Comparison of ENCODE assay signal across 25 cellular contexts in the genomic region with DNA sequence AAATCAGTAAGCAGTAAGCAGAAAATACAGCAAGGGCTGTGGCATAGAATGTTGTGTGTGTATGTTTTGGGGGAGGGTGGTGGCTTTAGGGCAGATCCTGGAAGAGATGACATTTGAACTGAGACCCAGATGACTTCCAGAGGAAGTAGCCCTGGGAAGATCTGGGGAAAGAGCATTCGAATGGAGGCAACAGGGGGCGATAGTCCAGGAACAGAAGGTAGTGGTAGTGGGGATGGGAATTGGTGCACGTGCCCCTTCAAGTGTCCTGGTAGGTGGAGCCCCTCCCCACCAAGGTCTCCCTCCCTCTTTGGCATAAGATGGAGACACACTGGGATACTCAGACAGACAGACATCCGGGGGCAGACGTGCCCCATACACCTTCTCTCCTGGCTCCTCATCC. TPM values are rescaled to one million over a fixed set of nuclear protein-coding genes. Genes with fewer than 3 reads are reported as not detected.
"Had no signal": no experiment of that assay in that cellular context is flagged by ENCODE, and none has a peak within 500 bp of the region (broad histone marks: within the 10 kb centered on the region; RNA-seq: fewer than 3 reads in every experiment).

No MANE protein-coding gene starts in this region.

- H3K4me2 ChIP-seq: smooth muscle cell had no signal

- FAIRE-seq: frontal cortex, keratinocyte, pancreas, TTC549 had no signal

- H3K27ac Mint-ChIP-seq: activated CD8-positive, alpha-beta T cell treated with anti-CD3 and anti-CD28 coated beads for 36 hours; activated naive CD4-positive, alpha-beta T cell treated with anti-CD3 and anti-CD28 coated beads for 36 hours; brain; natural killer cell; T-helper 2 cell treated with Interferon-gamma antibody and Interleukin-4, amounts not matched to agents 5 μg/mL and 100 μg/mL, for 36 hours; type B pancreatic cell; WTC11 had no signal

- H3K27ac ChIP-seq: lower lobe of right lung, neutrophil, pancreas, stomach, testis had no signal

- H3K4me3 Mint-ChIP-seq: activated CD8-positive, alpha-beta T cell treated with anti-CD3 and anti-CD28 coated beads for 36 hours; activated naive CD4-positive, alpha-beta T cell treated with anti-CD3 and anti-CD28 coated beads for 36 hours; brain; natural killer cell; T-helper 2 cell treated with Interferon-gamma antibody and Interleukin-4, amounts not matched to agents 5 μg/mL and 100 μg/mL, for 36 hours; type B pancreatic cell; WTC11 had no signal

- H3K36me3 ChIP-seq: lower lobe of right lung, neutrophil, pancreas, stomach had no signal

- DNase-seq: activated CD4-positive, alpha-beta T cell treated with anti-CD3 and anti-CD28 coated beads for 4 hours; activated CD8-positive, alpha-beta T cell treated with anti-CD3 and anti-CD28 coated beads for 36 hours; activated naive CD4-positive, alpha-beta T cell treated with anti-CD3 and anti-CD28 coated beads for 36 hours; activated T-cell treated with anti-CD3 and anti-CD28 coated beads, Interleukin-2, amount 50 U/mL, for 1 hour; anterior cingulate cortex; erythroblast; hypothalamus; lower lobe of right lung; natural killer cell; pancreas; stimulated activated CD4-positive, alpha-beta T cell treated with anti-CD3 and anti-CD28 coated beads, Interleukin-4, amount 100 ng/mL, for 1 hour; stomach; testis had no signal

- H3K27me3 ChIP-seq: testis had no signal

- H3K36me3 Mint-ChIP-seq: brain, natural killer cell, type B pancreatic cell, WTC11 had no signal

- H3K9me3 Mint-ChIP-seq: activated CD8-positive, alpha-beta T cell treated with anti-CD3 and anti-CD28 coated beads for 36 hours; activated naive CD4-positive, alpha-beta T cell treated with anti-CD3 and anti-CD28 coated beads for 36 hours; natural killer cell; T-helper 2 cell treated with Interferon-gamma antibody and Interleukin-4, amounts not matched to agents 5 μg/mL and 100 μg/mL, for 36 hours; type B pancreatic cell; WTC11 had no signal

- ATAC-seq: activated CD8-positive, alpha-beta T cell treated with anti-CD3 and anti-CD28 coated beads for 36 hours; lower lobe of right lung; natural killer cell; pancreas; sciatic nerve; WTC11 had no signal

- H3K9me3 ChIP-seq: lower lobe of right lung, neutrophil, pancreas, stomach, testis had no signal

- H3K4me3 ChIP-seq: lower lobe of right lung, pancreas, smooth muscle cell, stomach, testis had no signal

RNA-seq across cellular contexts. Expression of a gene that starts 14.1 kb away (rescaled TPM):
- total RNA-seq: activated CD8-positive, alpha-beta T cell treated with anti-CD3 and anti-CD28 coated beads for 36 hours; activated naive CD4-positive, alpha-beta T cell treated with anti-CD3 and anti-CD28 coated beads for 36 hours; natural killer cell; smooth muscle cell had no signal
- polyA plus RNA-seq: keratinocyte, smooth muscle cell had no signal

RNA-seq across cellular contexts. Expression of a gene that starts 15.5 kb away (rescaled TPM):
- total RNA-seq: activated CD8-positive, alpha-beta T cell treated with anti-CD3 and anti-CD28 coated beads for 36 hours; activated naive CD4-positive, alpha-beta T cell treated with anti-CD3 and anti-CD28 coated beads for 36 hours; dermis microvascular lymphatic vessel endothelial cell; frontal cortex; lower lobe of right lung; mesenteric fat pad; natural killer cell; pancreas; sciatic nerve; smooth muscle cell; stomach; WTC11 had no signal
- polyA plus RNA-seq: keratinocyte, pancreas, smooth muscle cell, stomach had no signal
